In genomic region chrX:149503446-149503845, GRCh38 we compare ENCODE assay signal across 9 cellular contexts. TPM values are rescaled to one million over a fixed set of nuclear protein-coding genes. Genes with fewer than 3 reads are reported as not detected.
DNase-seq lines count a peak whose midpoint lies in the region; ATAC-seq and TF ChIP-seq lines count a peak whose summit lies in the region.
"Not testable (repeated sequence)": the region's sequence is repeated elsewhere in the genome, so short reads cannot be mapped to it uniquely, and the experiment has no call there.
"Had no signal": no experiment of that assay in that cellular context is flagged by ENCODE, and none has a peak within 500 bp of the region (broad histone marks: within the 10 kb centered on the region; RNA-seq: fewer than 3 reads in every experiment).

No MANE protein-coding gene starts in this region.

- peaks cover 27 to 39% (median 35%) of the 10 kb centered on the region in 3 donors for H3K4me1 Mint-ChIP-seq in T-cell

- not testable (repeated sequence) for TF ChIP-seq CTCF in A673 (conservative IDR thresholded peaks at IDR 0.05; ENCODE audit: low read depth, low read length); MM.1S (IDR thresholded peaks at IDR 0.05; ENCODE audit: low read length); fibroblast of villous mesenchyme (IDR thresholded peaks at IDR 0.05; ENCODE audit: insufficient read depth, low read depth, low read length); psoas muscle (IDR thresholded peaks at IDR 0.05)

- H3K27me3 ChIP-seq in A673 (replicated peaks; ENCODE audit: insufficient read depth, low read depth, low read length, poor library complexity); MM.1S (replicated peaks; ENCODE audit: insufficient read depth, low read length); psoas muscle (ENCODE audit: insufficient read depth in 3 of 3, low read length in 2 of 3): not testable (repeated sequence)

- not testable (repeated sequence) for H3K9me2 ChIP-seq in MM.1S (replicated peaks; ENCODE audit: insufficient read depth, low read length)

- CTCF ChIA-PET in A673 (lab: Charles Lee) = not testable (repeated sequence)
- CTCF ChIA-PET in T-cell (lab: Charles Lee) = interaction anchor here in 1 of 2 donors (0.9 to 2.6 kb wide), 3 partner anchors 9 to 437 kb away, joined by 3 to 20 read pairs (median 4); partner anchors contain the start of gene EOLA1

- not testable (repeated sequence) for H3K4me2 ChIP-seq in MM.1S (ENCODE audit: low read depth, low read length)

- POLR2A ChIA-PET in A673 (lab: Charles Lee; ENCODE audit: low non-redundant PET) = not testable (repeated sequence)
- POLR2A ChIA-PET in T-cell (lab: Charles Lee) = interaction anchor here (0.6 to 7.5 kb wide), 3 partner anchors 19 to 37 kb away, joined by 4 to 111 read pairs (median 4); partner anchors contain the start of gene EOLA1 (in 1 of the 2)

- H3F3A ChIP-seq in MM.1S (ENCODE audit: insufficient read depth, low read length) = peaks cover 33% of the 10 kb centered on the region

- H3K79me2 ChIP-seq in MM.1S (ENCODE audit: low read length) = peaks cover 17% of the 10 kb centered on the region

- not testable (repeated sequence) for H3K9me3 ChIP-seq in A673 (ENCODE audit: low read depth, low read length, poor library complexity, severe bottlenecking); MM.1S (replicated peaks; ENCODE audit: insufficient read depth, low read length); psoas muscle

- BruUV-seq in A673 (replicated peaks; lab: Mats Ljungman, UMichigan) = not testable (repeated sequence)

- H3K9ac ChIP-seq in MM.1S (ENCODE audit: low read length) = peak overlapping the region; percentile 94; the same call in 1 of the 2 replicates

- H2AFZ ChIP-seq in MM.1S (ENCODE audit: low read length) = not testable (repeated sequence)

- peak overlapping the region; percentile 72 to 95 for H3K27ac Mint-ChIP-seq in T-cell

- WGBS in psoas muscle, 3 donors = 46 to 61% (median 50%) methylated on average over 1 to 6 of the region's 10 CpGs

- intact Hi-C loops in A673 (cut with micrococcal nuclease; ENCODE audit: unreplicated experiment) = not testable (repeated sequence)
- intact Hi-C loops in psoas muscle (cut with DNase I) = loop anchor here in 1 of 2 donors (10.0 kb wide), 2 partner anchors 131 to 541 kb away; partner anchors contain the start of gene TMEM185A

- H4K20me1 ChIP-seq in MM.1S (ENCODE audit: insufficient read depth, low read length) = not testable (repeated sequence)

- DNase-seq in A673 (ENCODE audit: low spot score) = peak; percentile 49
- peak; percentile 66 for DNase-seq in MM.1S
- DNase-seq in T-cell = peak; percentile 11 to 76 (median 57)
- DNase-seq in activated gamma-delta T cell treated with anti-CD3 and anti-CD28 coated beads, Interleukin-2, amount 50 U/mL, for 16 hours (ENCODE audit: low read depth) = peak; percentile 45
- DNase-seq in fibroblast of villous mesenchyme (ENCODE audit: low read depth) = peak; percentile 71
- peak in 1 of 2 donors; percentile 44 for DNase-seq in psoas muscle

- not testable (repeated sequence) for H3K27me3 Mint-ChIP-seq in T-cell

- H3K9me3 Mint-ChIP-seq in T-cell = not testable (repeated sequence)

- H3K4me3 Mint-ChIP-seq in T-cell = peak overlapping the region; percentile 79 to 96 (median 88)

- H3K27ac ChIP-seq in A673 (ENCODE audit: low read depth, low read length, poor library complexity, severe bottlenecking); psoas muscle: not testable (repeated sequence)
- peak overlapping the region; percentile 93; the same call in 1 of the 2 replicates for H3K27ac ChIP-seq in MM.1S (ENCODE audit: low read length)

- ATAC-seq in GM18519 (IDR thresholded peaks at IDR 0.05; ENCODE audit: low FRiP score, unreplicated experiment) = peak; percentile 77
- peak; percentile 68 for ATAC-seq in HG02763 (IDR thresholded peaks at IDR 0.05; ENCODE audit: unreplicated experiment)
- ATAC-seq in T-cell (replicated peaks in 1 of 4) = peak; percentile 68 to 75 (median 72)
- peak in 3 of 4 donors; percentile 22 to 40 (median 23) for ATAC-seq in psoas muscle

- not testable (repeated sequence) for H3K4me1 ChIP-seq in A673 (ENCODE audit: insufficient read depth, low read length, poor library complexity, severe bottlenecking); psoas muscle
- H3K4me1 ChIP-seq in MM.1S (ENCODE audit: low read length) = peaks cover 36% of the 10 kb centered on the region

- not testable (repeated sequence) for H3K4me3 ChIP-seq in A673 (ENCODE audit: low read depth, low read length, poor library complexity, severe bottlenecking); MM.1S (ENCODE audit: low read length); fibroblast of villous mesenchyme (ENCODE audit: low read depth, low read length); psoas muscle

- H3K36me3 ChIP-seq in A673 (ENCODE audit: insufficient read depth, low read length, poor library complexity, severe bottlenecking); MM.1S (replicated peaks; ENCODE audit: insufficient read depth, low read length): not testable (repeated sequence)
- peaks cover 0 to 22% of the 10 kb centered on the region in 2 donors for H3K36me3 ChIP-seq in psoas muscle (ENCODE audit: insufficient read depth in 1 of 2, low read depth in 1 of 2)

- not testable (repeated sequence) for H3K36me3 Mint-ChIP-seq in T-cell

RNA-seq across cellular contexts. Expression of gene IDS, which starts 1.7 kb away (rescaled TPM):
- total RNA-seq in A673 (2021) (42.0 and 50.7 TPM in 2 replicates), T-cell (100 to 1,000 TPM; 152 to 402 (median 182) TPM), fibroblast of villous mesenchyme (35.4 and 50.1 TPM in 2 replicates), psoas muscle (10 to 100 TPM; 29.3 to 37.6 (median 34.1) TPM)
- polyA plus RNA-seq in psoas muscle = 10 to 100 TPM; 11.8 to 31.2 (median 15.3) TPM

RNA-seq across cellular contexts. Expression of gene EOLA1, which starts 37.4 kb away (rescaled TPM):
- 13.8 and 15.3 TPM in 2 replicates for total RNA-seq in A673 (2021)
- 10 to 100 TPM; 24.1 to 79.0 (median 39.4) TPM for total RNA-seq in T-cell
- 11.7 and 12.2 TPM in 2 replicates for total RNA-seq in fibroblast of villous mesenchyme
- 10 to 100 TPM; 23.9 to 36.6 (median 24.7) TPM for total RNA-seq in psoas muscle
- polyA plus RNA-seq in psoas muscle = 10 to 100 TPM; 24.4 to 34.8 (median 27.4) TPM

RNA-seq across cellular contexts. Expression of gene HSFX3, which starts 46.3 kb away (rescaled TPM):
- total RNA-seq in A673 (2021) (not detected in 2 replicates), T-cell (not detected), fibroblast of villous mesenchyme (not detected in 2 replicates), psoas muscle (under 1 TPM in 1 of 4 donors, not detected in 3; 0.67 TPM)
- not detected for polyA plus RNA-seq in psoas muscle
- total RNA-seq: suprapubic skin had no signal

Comparison
In these comparisons a context has a peak if more than half of its experiments do, and no peak if none do; other contexts are left out.
1. ATAC-seq: peak in every context shown above with its lines; median percentile 77 in GM18519; 72 in T-cell; 68 in HG02763; 23 in psoas muscle.